1 cellular context compared by ENCODE assay signal in the genomic region with DNA sequence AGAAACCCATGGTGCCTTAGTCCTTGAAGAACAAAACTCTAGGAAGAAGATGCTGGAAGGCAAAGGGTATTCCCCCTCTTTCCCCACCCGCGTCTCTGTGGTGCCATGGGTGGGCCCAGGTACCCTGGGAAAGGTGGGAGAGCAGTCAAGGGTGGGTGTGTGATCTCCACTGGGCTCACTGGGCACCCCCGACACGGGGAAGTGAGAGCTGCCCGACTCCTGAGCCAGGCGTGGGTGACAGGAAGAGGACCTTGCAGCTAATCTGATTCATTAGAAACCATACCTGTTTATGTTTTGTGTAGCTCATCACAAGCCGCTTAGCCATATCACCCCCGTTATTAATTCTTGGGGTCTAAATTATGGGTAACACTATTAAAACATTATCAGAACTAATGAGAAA.
TF ChIP-seq lines count a peak whose summit lies in the region.

No MANE protein-coding gene starts in this region.

TF ChIP-seq in WTC11, 78 proteins besides CTCF, POLR2A, EP300 and RAD21 (continued from another document):
- TF ChIP-seq, protein P1, sequence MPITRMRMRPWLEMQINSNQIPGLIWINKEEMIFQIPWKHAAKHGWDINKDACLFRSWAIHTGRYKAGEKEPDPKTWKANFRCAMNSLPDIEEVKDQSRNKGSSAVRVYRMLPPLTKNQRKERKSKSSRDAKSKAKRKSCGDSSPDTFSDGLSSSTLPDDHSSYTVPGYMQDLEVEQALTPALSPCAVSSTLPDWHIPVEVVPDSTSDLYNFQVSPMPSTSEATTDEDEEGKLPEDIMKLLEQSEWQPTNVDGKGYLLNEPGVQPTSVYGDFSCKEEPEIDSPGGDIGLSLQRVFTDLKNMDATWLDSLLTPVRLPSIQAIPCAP (CRISPR knock-in tag; IDR thresholded peaks at IDR 0.05), result no peak
- TF ChIP-seq OVOL2 (CRISPR knock-in tag; IDR thresholded peaks at IDR 0.05; ENCODE audit: borderline replicate concordance) (no peak), ZNF423 (CRISPR knock-in tag; IDR thresholded peaks at IDR 0.05) (no peak), ZNF416 (CRISPR knock-in tag; IDR thresholded peaks at IDR 0.05) (no peak), GABPB1 (CRISPR knock-in tag; IDR thresholded peaks at IDR 0.05) (no peak)
